ENCODE assay signal across 20 cellular contexts in genomic region chr16:22681881-22682291, GRCh38.
"Had no signal": no experiment of that assay in that cellular context is flagged by ENCODE, and none has a peak within 500 bp of the region (broad histone marks: within the 10 kb centered on the region; RNA-seq: fewer than 3 reads in every experiment).

No MANE protein-coding gene starts in this region.

- H3K27me3 Mint-ChIP-seq: stimulated activated memory B cell treated with anti-CD40 and anti-IgM and Interleukin-4, amounts not matched to agents 10 μg/mL and 1 μg/mL and 100 μg/mL, for 72 hours had no signal

- H3K36me3 ChIP-seq: cardiac muscle cell, left ventricle myocardium inferior, neutrophil, pancreas, transverse colon had no signal

- ATAC-seq: body of pancreas; naive thymus-derived CD8-positive, alpha-beta T cell; pancreas; psoas muscle; right cardiac atrium; stimulated activated memory B cell treated with anti-CD40 and anti-IgM and Interleukin-4, amounts not matched to agents 10 μg/mL and 1 μg/mL and 100 μg/mL, for 72 hours; WTC11 had no signal

- H3K4me3 ChIP-seq: body of pancreas, cardiac muscle cell, left ventricle myocardium inferior, pancreas, psoas muscle, skin epidermis, transverse colon had no signal

- H3K27ac Mint-ChIP-seq: activated naive CD4-positive, alpha-beta T cell treated with anti-CD3 and anti-CD28 coated beads, Interleukin-2, amount 50 U/mL, for 24 hours; immature natural killer cell; mesothelial cell of epicardium; naive thymus-derived CD8-positive, alpha-beta T cell; stimulated activated memory B cell treated with anti-CD40 and anti-IgM and Interleukin-4, amounts not matched to agents 10 μg/mL and 1 μg/mL and 100 μg/mL, for 72 hours; WTC11 had no signal

- DNase-seq: activated gamma-delta T cell treated with Interleukin-2 at 50 U/mL for 16 hours; activated T-cell treated with anti-CD3 and anti-CD28 coated beads, Interleukin-2, amount 50 U/mL, for 1 hour; anterior cingulate cortex; body of pancreas; immature natural killer cell; kidney glomerular epithelial cell; left ventricle myocardium inferior; naive thymus-derived CD8-positive, alpha-beta T cell; pancreas; psoas muscle; right cardiac atrium; stimulated activated CD4-positive, alpha-beta T cell treated with anti-CD3 and anti-CD28 coated beads, Interleukin-2, amount 100 ng/mL, for 24 hours; transverse colon had no signal

- H3K27me3 ChIP-seq: body of pancreas, cardiac muscle cell, pancreas, transverse colon had no signal

- H3K9me3 ChIP-seq: body of pancreas, neutrophil, pancreas, psoas muscle had no signal

- H3K36me3 Mint-ChIP-seq: activated naive CD4-positive, alpha-beta T cell treated with anti-CD3 and anti-CD28 coated beads, Interleukin-2, amount 50 U/mL, for 24 hours; immature natural killer cell; mesothelial cell of epicardium; stimulated activated memory B cell treated with anti-CD40 and anti-IgM and Interleukin-4, amounts not matched to agents 10 μg/mL and 1 μg/mL and 100 μg/mL, for 72 hours had no signal

- H3K27ac ChIP-seq: body of pancreas, cardiac muscle cell, left ventricle myocardium inferior, neutrophil, pancreas, psoas muscle, skin epidermis, transverse colon had no signal

- H3K4me3 Mint-ChIP-seq: activated naive CD4-positive, alpha-beta T cell treated with anti-CD3 and anti-CD28 coated beads, Interleukin-2, amount 50 U/mL, for 24 hours; immature natural killer cell; mesothelial cell of epicardium; naive thymus-derived CD8-positive, alpha-beta T cell; stimulated activated memory B cell treated with anti-CD40 and anti-IgM and Interleukin-4, amounts not matched to agents 10 μg/mL and 1 μg/mL and 100 μg/mL, for 72 hours; WTC11 had no signal

- H3K9me3 Mint-ChIP-seq: stimulated activated memory B cell treated with anti-CD40 and anti-IgM and Interleukin-4, amounts not matched to agents 10 μg/mL and 1 μg/mL and 100 μg/mL, for 72 hours had no signal

- H3K4me1 ChIP-seq: body of pancreas, pancreas, psoas muscle had no signal

- H3K4me1 Mint-ChIP-seq: mesothelial cell of epicardium, WTC11 had no signal
